In the genomic region with DNA sequence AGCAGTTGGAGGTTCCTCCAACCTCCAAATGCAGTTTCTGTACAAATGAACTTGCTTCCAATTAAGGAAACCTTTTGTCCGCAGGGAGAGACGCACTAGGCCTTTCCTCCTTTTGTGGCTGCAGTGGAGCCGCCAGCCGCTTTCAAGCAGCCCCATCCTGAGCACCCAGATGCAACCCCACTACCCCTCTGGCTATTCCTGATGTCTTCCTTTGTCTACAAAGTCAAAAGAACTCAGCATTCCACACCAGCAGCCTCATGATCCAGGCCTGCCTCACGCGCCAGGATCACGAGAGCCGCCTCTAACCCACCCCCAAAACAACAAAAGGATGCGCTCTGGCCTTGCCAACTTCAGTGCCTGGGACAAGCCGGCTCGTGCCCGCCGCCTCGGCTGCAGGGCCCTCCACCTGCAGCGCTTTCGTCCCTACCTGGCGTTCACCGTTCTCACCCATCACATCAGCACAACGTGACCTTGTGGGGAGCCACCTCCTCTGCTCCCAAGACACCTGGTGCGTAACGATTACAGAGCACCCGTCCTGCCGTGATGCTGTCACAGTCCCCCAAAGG, we compare ENCODE assay signal across 14 cellular contexts. TPM values are rescaled to one million over a fixed set of nuclear protein-coding genes. Genes with fewer than 3 reads are reported as not detected.
DNase-seq lines count a peak whose midpoint lies in the region; ATAC-seq, FAIRE-seq and TF ChIP-seq lines count a peak whose summit lies in the region.
"Had no signal": no experiment of that assay in that cellular context is flagged by ENCODE, and none has a peak within 500 bp of the region (broad histone marks: within the 10 kb centered on the region; RNA-seq: fewer than 3 reads in every experiment).

No MANE protein-coding gene starts in this region.

- H3K27ac Mint-ChIP-seq in T-helper 2 cell treated with Interferon-gamma antibody and Interleukin-4, amounts not matched to agents 5 μg/mL and 100 μg/mL, for 36 hours: no peak overlapping the region
- H3K27ac Mint-ChIP-seq: dendritic cell treated with granulocyte-macrophage colony-stimulating factor and Interleukin-4, amounts not matched to agents 40 ng/mL and 50 ng/mL, for 4 days had no signal

- no peaks in the 10 kb centered on the region for H3K79me2 ChIP-seq in OCI-LY3 (ENCODE audit: low read length)
- H3K79me2 ChIP-seq in endothelial cell of umbilical vein (ENCODE audit: control insufficient read depth, insufficient read depth, low read length): no peaks in the 10 kb centered on the region

- in situ Hi-C loops in gastrocnemius medialis (cut with MboI; ENCODE audit: low sequenced_read_pairs in 4 of 4): loop anchor here (5.0 to 10.0 kb wide), 3 partner anchors 32 to 55 kb away; no protein-coding TSS in a partner anchor

- 0 out of 2 replicates have a peak, but pooled peaks cover 6% of the 10 kb centered on the region for H3K4me1 ChIP-seq in OCI-LY3 (ENCODE audit: low read length)
- H3K4me1 ChIP-seq in endothelial cell of umbilical vein (ENCODE audit: control insufficient read depth, extremely low read depth, insufficient read depth, low read length): no peaks in the 10 kb centered on the region
- H3K4me1 ChIP-seq in thoracic aorta (ENCODE audit: control insufficient read depth in 1 of 2, low read depth in 2 of 2): peaks cover 0 to 17% of the 10 kb centered on the region in 2 donors
- H3K4me1 ChIP-seq in ascending aorta: peaks cover 6 to 9% of the 10 kb centered on the region in 2 donors
- peaks cover 23% of the 10 kb centered on the region for H3K4me1 ChIP-seq in suprapubic skin
- peaks cover 10 to 23% of the 10 kb centered on the region in 2 donors for H3K4me1 ChIP-seq in gastrocnemius medialis

- TF ChIP-seq POLR2A in endothelial cell of umbilical vein (IDR thresholded peaks at IDR 0.05; ENCODE audit: low read depth, low read length): no peak
- TF ChIP-seq POLR2A in suprapubic skin (IDR thresholded peaks at IDR 0.05): no peak
- TF ChIP-seq POLR2A in gastrocnemius medialis (IDR thresholded peaks at IDR 0.05): no peak

- POLR2A ChIA-PET in endothelial cell of umbilical vein (lab: Charles Lee): no interaction called here

- dilution Hi-C loops in endothelial cell of umbilical vein (cut with MboI; ENCODE audit: extremely low pct_ligation_motif_present, low sequenced_read_pairs): no loop called here

- TF ChIP-seq EP300 in suprapubic skin (IDR thresholded peaks at IDR 0.05): no peak

- TF ChIP-seq CTCF in OCI-LY3 (IDR thresholded peaks at IDR 0.05; ENCODE audit: low read depth, low read length) (no peak), endothelial cell of umbilical vein (IDR thresholded peaks at IDR 0.05; ENCODE audit: extremely low read depth in 1 of 2, insufficient read depth in 1 of 2, low read depth in 1 of 2, low read length in 2 of 2) (no peak), thoracic aorta (IDR thresholded peaks at IDR 0.05) (no peak), ascending aorta (IDR thresholded peaks at IDR 0.05) (no peak), suprapubic skin (IDR thresholded peaks at IDR 0.05) (no peak), gastrocnemius medialis (IDR thresholded peaks at IDR 0.05 in 4 of 5, conservative IDR thresholded peaks at IDR 0.05 in 1 of 5) (no peak)

- H4K20me1 ChIP-seq in OCI-LY3 (ENCODE audit: insufficient read depth, low read length): no peaks in the 10 kb centered on the region
- H4K20me1 ChIP-seq in endothelial cell of umbilical vein (replicated peaks; ENCODE audit: control insufficient read depth, extremely low read depth, insufficient read depth, low read length): no peaks in the 10 kb centered on the region

- H2AFZ ChIP-seq in OCI-LY3 (ENCODE audit: low read depth, low read length) (peak overlapping the region; percentile 85; the same call in 1 of the 2 replicates), endothelial cell of umbilical vein (ENCODE audit: low read depth, low read length) (peak overlapping the region; percentile 14)

- H3K4me2 ChIP-seq in OCI-LY3 (ENCODE audit: low read length) (peak overlapping the region; percentile 93), endothelial cell of umbilical vein (ENCODE audit: insufficient read depth, low read length) (no peak overlapping the region)

- H3K9ac ChIP-seq in OCI-LY3 (ENCODE audit: low read length) (peak overlapping the region; percentile 29; the same call in 1 of the 2 replicates), endothelial cell of umbilical vein (replicated peaks; ENCODE audit: extremely low read depth, insufficient read depth, low read length) (no peak overlapping the region)

- FAIRE-seq in endothelial cell of umbilical vein (lab: Jason Lieb, UNC): no peak

- H3K27me3 ChIP-seq in OCI-LY3 (ENCODE audit: low read depth, low read length) (no peaks in the 10 kb centered on the region), endothelial cell of umbilical vein (ENCODE audit: control insufficient read depth in 2 of 2, insufficient read depth in 2 of 2, low read length in 2 of 2) (no peaks in the 10 kb centered on the region), thoracic aorta (replicated peaks; ENCODE audit: insufficient read depth) (no peaks in the 10 kb centered on the region), ascending aorta (no peaks in the 10 kb centered on the region), suprapubic skin (no peaks in the 10 kb centered on the region), gastrocnemius medialis (no peaks in the 10 kb centered on the region)
- H3K27me3 ChIP-seq: Peyer's patch had no signal

- H3K4me3 ChIP-seq in OCI-LY3 (ENCODE audit: low read length) (peak overlapping the region; percentile 76), endothelial cell of umbilical vein (replicated peaks in 1 of 3; ENCODE audit: insufficient read depth in 1 of 3, low read depth in 1 of 3, low read length in 3 of 3) (no peak overlapping the region), thoracic aorta (peak overlapping the region; percentile 63), ascending aorta (peak overlapping the region in 1 of 2 donors; percentile 43), suprapubic skin (no peak overlapping the region), gastrocnemius medialis (peak overlapping the region in 2 of 4 donors; percentile 7 to 34)
- H3K4me3 ChIP-seq: Peyer's patch, skin epidermis had no signal

- CTCF ChIA-PET in endothelial cell of umbilical vein (lab: Charles Lee): interaction anchor here (0.6 to 11.6 kb wide), 30 partner anchors 9 to 589 kb away, joined by 3 to 454 read pairs (median 4); partner anchors contain the start of genes TNK2 and XXYLT1

- H3K9me3 Mint-ChIP-seq in T-helper 2 cell treated with Interferon-gamma antibody and Interleukin-4, amounts not matched to agents 5 μg/mL and 100 μg/mL, for 36 hours: no peaks in the 10 kb centered on the region
- H3K9me3 Mint-ChIP-seq: activated T-helper 1 cell treated with anti-CD3 and anti-CD28 coated beads, Interleukin-12 subunit alpha, Interleukin-12 subunit beta, Interleukin-2, Interleukin-4 antibody, amounts not matched to agents 30 ng/mL and 10 ng/mL and 1 ng/mL, durations not matched to agents 14 hours and 24 hours and 36 hours; dendritic cell treated with granulocyte-macrophage colony-stimulating factor and Interleukin-4, amounts not matched to agents 40 ng/mL and 50 ng/mL, for 4 days had no signal

- WGBS in suprapubic skin: 69% methylated on average over 22 of the region's 23 CpGs

- DNase-seq in T-helper 2 cell treated with Interferon-gamma antibody and Interleukin-4, amounts not matched to agents 5 μg/mL and 100 μg/mL, for 36 hours (ENCODE audit: low spot score): no peak
- DNase-seq in T-helper 2 cell (no peak), endothelial cell of umbilical vein (ENCODE audit: low read depth, low spot score) (no peak), thoracic aorta (ENCODE audit: low spot score) (no peak), ascending aorta (ENCODE audit: low spot score in 2 of 2) (no peak), suprapubic skin (ENCODE audit: low spot score in 2 of 2) (no peak), gastrocnemius medialis (no peak)

- H3K27ac ChIP-seq in OCI-LY3 (ENCODE audit: low read length): no peak overlapping the region
- no peak overlapping the region for H3K27ac ChIP-seq in endothelial cell of umbilical vein (ENCODE audit: insufficient read depth, low read depth, low read length)
- H3K27ac ChIP-seq in thoracic aorta: no peak overlapping the region
- H3K27ac ChIP-seq in ascending aorta: no peak overlapping the region
- H3K27ac ChIP-seq in suprapubic skin: no peak overlapping the region
- peak overlapping the region in 1 of 4 donors; percentile 19 for H3K27ac ChIP-seq in gastrocnemius medialis
- H3K27ac ChIP-seq: Peyer's patch had no signal

- ATAC-seq in thoracic aorta (ENCODE audit: insufficient number of reproducible peaks, low FRiP score, low read depth) (no peak), gastrocnemius medialis (no peak)

- H3K9me1 ChIP-seq in endothelial cell of umbilical vein (replicated peaks; ENCODE audit: control insufficient read depth, extremely low read depth, insufficient read depth, low read length): no peaks in the 10 kb centered on the region

- no peaks in the 10 kb centered on the region for H3K36me3 ChIP-seq in OCI-LY3 (replicated peaks; ENCODE audit: low read depth, low read length)
- H3K36me3 ChIP-seq in endothelial cell of umbilical vein (ENCODE audit: control insufficient read depth in 2 of 2, extremely low read depth in 1 of 2, insufficient read depth in 2 of 2, low read length in 2 of 2): peaks cover 0 to 5% of the 10 kb centered on the region in 2 experiments
- H3K36me3 ChIP-seq in thoracic aorta: no peaks in the 10 kb centered on the region
- no peaks in the 10 kb centered on the region for H3K36me3 ChIP-seq in ascending aorta
- H3K36me3 ChIP-seq in suprapubic skin: no peaks in the 10 kb centered on the region
- H3K36me3 ChIP-seq in gastrocnemius medialis: no peaks in the 10 kb centered on the region
- H3K36me3 ChIP-seq: Peyer's patch had no signal

- H3K4me3 Mint-ChIP-seq in T-helper 2 cell treated with Interferon-gamma antibody and Interleukin-4, amounts not matched to agents 5 μg/mL and 100 μg/mL, for 36 hours: peak overlapping the region; percentile 74

- H3K9me3 ChIP-seq in OCI-LY3 (ENCODE audit: insufficient read depth, low read length) (no peaks in the 10 kb centered on the region), endothelial cell of umbilical vein (replicated peaks; ENCODE audit: control insufficient read depth, insufficient read depth, low read length) (no peaks in the 10 kb centered on the region), thoracic aorta (no peaks in the 10 kb centered on the region), ascending aorta (no peaks in the 10 kb centered on the region), suprapubic skin (no peaks in the 10 kb centered on the region), gastrocnemius medialis (no peaks in the 10 kb centered on the region)
- H3K9me3 ChIP-seq: Peyer's patch had no signal

- intact Hi-C loops in endothelial cell of umbilical vein (cut with micrococcal nuclease): loop anchor here (1.0 to 10.0 kb wide), 4 partner anchors 34 to 315 kb away; partner anchors contain the start of gene PPP1R2
- intact Hi-C loops in ascending aorta (cut with DNase I): loop anchor here (1.0 kb wide), 1 partner anchor 55 kb away; no protein-coding TSS in a partner anchor
- intact Hi-C loops in gastrocnemius medialis (cut with DNase I; ENCODE audit: low total_unique reads): loop anchor here (1.0 to 10.0 kb wide), 2 partner anchors 55 to 585 kb away; partner anchors contain the start of gene XXYLT1

- no TSS peak for BruUV-seq in endothelial cell of umbilical vein (replicated peaks; lab: Mats Ljungman, UMichigan)

- H3K4me1 Mint-ChIP-seq in T-helper 2 cell treated with Interferon-gamma antibody and Interleukin-4, amounts not matched to agents 5 μg/mL and 100 μg/mL, for 36 hours (ENCODE audit: low read depth): peaks cover 7% of the 10 kb centered on the region

- H3K27me3 Mint-ChIP-seq in T-helper 2 cell treated with Interferon-gamma antibody and Interleukin-4, amounts not matched to agents 5 μg/mL and 100 μg/mL, for 36 hours (ENCODE audit: low read depth): no peaks in the 10 kb centered on the region

- peaks cover 6% of the 10 kb centered on the region for H3K36me3 Mint-ChIP-seq in T-helper 2 cell treated with Interferon-gamma antibody and Interleukin-4, amounts not matched to agents 5 μg/mL and 100 μg/mL, for 36 hours (ENCODE audit: low read depth)

RNA-seq across cellular contexts. Expression of gene MUC4, which starts 48.2 kb away (rescaled TPM):
- total RNA-seq in endothelial cell of umbilical vein (not detected in 2 replicates), thoracic aorta (not detected), ascending aorta (not detected), suprapubic skin (not detected), gastrocnemius medialis (under 1 TPM in 1 of 4 donors, not detected in 3; 0.27 TPM)
- 0.04 and 0.06 TPM in 2 replicates for polyA plus RNA-seq in endothelial cell of umbilical vein
- polyA plus RNA-seq in endothelial cell of umbilical vein (2011; cell fraction: cytosol; rRNA removed): 0.05 TPM in 1 of 2 replicates, not detected in the other
- not detected in 2 replicates for polyA plus RNA-seq in endothelial cell of umbilical vein (2011; cell fraction: nucleus; rRNA removed)
- 0.11 TPM in 1 of 2 replicates, not detected in the other for polyA plus RNA-seq in endothelial cell of umbilical vein (2012)
- polyA minus RNA-seq in endothelial cell of umbilical vein: 0.34 TPM in 1 of 2 replicates, not detected in the other
- not detected for polyA minus RNA-seq in endothelial cell of umbilical vein (2011; cell fraction: cytosol; rRNA and poly(A)+ RNA removed)
- polyA minus RNA-seq in endothelial cell of umbilical vein (2011; cell fraction: nucleus; rRNA and poly(A)+ RNA removed): 0.14 TPM in 1 of 2 replicates, not detected in the other
- total RNA-seq: lung microvascular endothelial cell had no signal
- polyA plus RNA-seq: AG04450 had no signal

RNA-seq across cellular contexts. Expression of gene TNK2, which starts 48.4 kb away (rescaled TPM):
- total RNA-seq in endothelial cell of umbilical vein (71.6 and 77.0 TPM in 2 replicates), thoracic aorta (10 to 100 TPM; 38.9 to 69.8 TPM), ascending aorta (164 TPM), suprapubic skin (100 to 1,000 TPM in 1 of 4 donors, 10 to 100 TPM in 3; 52.4 to 101 (median 70.0) TPM), gastrocnemius medialis (10 to 100 TPM; 40.5 to 54.0 (median 49.3) TPM)
- polyA plus RNA-seq in endothelial cell of umbilical vein: 18.6 and 23.1 TPM in 2 replicates
- polyA plus RNA-seq in endothelial cell of umbilical vein (2011; cell fraction: cytosol; rRNA removed): 8.4 and 12.5 TPM in 2 replicates
- polyA plus RNA-seq in endothelial cell of umbilical vein (2011; cell fraction: nucleus; rRNA removed): 99.5 and 113 TPM in 2 replicates
- 12.0 and 19.5 TPM in 2 replicates for polyA plus RNA-seq in endothelial cell of umbilical vein (2012)
- 16.3 and 28.5 TPM in 2 replicates for polyA minus RNA-seq in endothelial cell of umbilical vein
- 25.0 TPM for polyA minus RNA-seq in endothelial cell of umbilical vein (2011; cell fraction: cytosol; rRNA and poly(A)+ RNA removed)
- 26.9 and 49.0 TPM in 2 replicates for polyA minus RNA-seq in endothelial cell of umbilical vein (2011; cell fraction: nucleus; rRNA and poly(A)+ RNA removed)

Comparison
In these comparisons a context has a peak if more than half of its experiments do, and no peak if none do; other contexts are left out.
1. H3K4me3 ChIP-seq: peak in OCI-LY3 (single experiment) and thoracic aorta (single experiment); none in endothelial cell of umbilical vein (0 of 3) and suprapubic skin (single experiment).